ENCODE assay signal across 18 cellular contexts in the genomic region with DNA sequence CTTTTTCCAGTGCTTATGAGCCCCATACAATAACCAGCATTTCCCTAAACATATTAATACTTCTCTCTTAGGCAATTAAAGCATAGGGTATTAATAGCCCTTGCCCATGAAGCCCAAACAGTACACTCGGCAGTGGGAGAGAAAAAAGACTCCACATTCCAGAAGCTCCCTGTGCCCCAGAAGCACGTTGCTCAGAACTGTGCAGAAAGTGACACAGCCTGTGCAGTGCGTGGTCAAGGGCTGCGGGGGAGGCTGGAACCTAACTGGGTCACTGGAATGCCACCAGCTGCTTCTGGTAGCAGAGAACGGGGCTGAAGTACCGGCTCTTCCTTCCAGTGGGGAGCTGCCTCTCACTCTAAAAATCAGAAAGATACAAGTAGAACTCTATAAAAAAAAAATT.
"Had no signal": no experiment of that assay in that cellular context is flagged by ENCODE, and none has a peak within 500 bp of the region (broad histone marks: within the 10 kb centered on the region; RNA-seq: fewer than 3 reads in every experiment).

No MANE protein-coding gene starts in this region.

- H3K27ac ChIP-seq: cardiac muscle cell, esophagus muscularis mucosa, gastrocnemius medialis, transverse colon, uterus had no signal

- H3K27me3 ChIP-seq: cardiac muscle cell, esophagus muscularis mucosa, gastrocnemius medialis, transverse colon, uterus had no signal

- H3K36me3 ChIP-seq: cardiac muscle cell, gastrocnemius medialis, transverse colon, uterus had no signal

- DNase-seq: activated B cell treated with CpG ODN at 0.5 μM for 24 hours; activated CD4-positive, alpha-beta T cell treated with anti-CD3 and anti-CD28 coated beads for 36 hours; activated CD4-positive, alpha-beta T cell treated with anti-CD3 and anti-CD28 coated beads, Interleukin-2, amount 50 U/mL, for 4 hours; activated CD8-positive, alpha-beta memory T cell treated with anti-CD3 and anti-CD28 coated beads for 24 hours; activated CD8-positive, alpha-beta memory T cell treated with anti-CD3 and anti-CD28 coated beads, Interleukin-2, amount 50 U/mL, for 4 hours; activated T-cell treated with anti-CD3 and anti-CD28 coated beads, Interleukin-2, amount 50 U/mL, for 24 hours; gastrocnemius medialis; naive B cell; stimulated activated CD4-positive, alpha-beta T cell treated with anti-CD3 and anti-CD28 coated beads, Interleukin-4, amount 100 ng/mL, for 4 hours; T1000; transverse colon; uterus had no signal

- H3K4me1 ChIP-seq: esophagus muscularis mucosa, gastrocnemius medialis, transverse colon, uterus had no signal

- FAIRE-seq: colon, islet of Langerhans had no signal

- H3K9me3 ChIP-seq: esophagus muscularis mucosa, gastrocnemius medialis, transverse colon, uterus had no signal

- H3K4me3 ChIP-seq: cardiac muscle cell, esophagus muscularis mucosa, gastrocnemius medialis, transverse colon, uterus had no signal

- ATAC-seq: activated CD4-positive, alpha-beta T cell treated with anti-CD3 and anti-CD28 coated beads for 36 hours; activated naive CD4-positive, alpha-beta T cell treated with anti-CD3 and anti-CD28 coated beads, Interleukin-2, amount 50 U/mL, for 72 hours; activated T-helper 17 cell treated with anti-CD3 and anti-CD28 coated beads, Interleukin-2, amount 50 U/mL, for 72 hours; gastrocnemius medialis had no signal
